ENCODE assay signal across 9 cellular contexts in genomic region chr2:64651590-64651989, GRCh38. TPM values are rescaled to one million over a fixed set of nuclear protein-coding genes. Genes with fewer than 3 reads are reported as not detected.
DNase-seq lines count a peak whose midpoint lies in the region; ATAC-seq lines count a peak whose summit lies in the region.
"Had no signal": no experiment of that assay in that cellular context is flagged by ENCODE, and none has a peak within 500 bp of the region (broad histone marks: within the 10 kb centered on the region; RNA-seq: fewer than 3 reads in every experiment).

No MANE protein-coding gene starts in this region.

- CTCF ChIA-PET in activated CD4-positive, alpha-beta T cell treated with anti-CD3 and anti-CD28 coated beads for 36 hours (lab: Charles Lee) = interaction anchor here (0.6 to 5.9 kb wide), 27 partner anchors 9 to 321 kb away, joined by 3 to 50 read pairs (median 4); partner anchors contain the start of gene AFTPH

- no peak for DNase-seq in activated CD4-positive, alpha-beta T cell treated with anti-CD3 and anti-CD28 coated beads for 36 hours
- no peak for DNase-seq in activated CD4-positive, alpha-beta T cell treated with anti-CD3 and anti-CD28 coated beads for 48 hours
- no peak for DNase-seq in SJCRH30
- DNase-seq in stimulated activated naive CD8-positive, alpha-beta T cell treated with anti-CD3 and anti-CD28 coated beads, Interleukin-15, amount 100 ng/mL, for 72 hours = no peak
- no peak for DNase-seq in NCI-H774 (lab: John Stamatoyannopoulos, UW)
- no peak for DNase-seq in NCI-H1105 (lab: John Stamatoyannopoulos, UW)
- DNase-seq: aorta had no signal

- POLR2A ChIA-PET in activated CD4-positive, alpha-beta T cell treated with anti-CD3 and anti-CD28 coated beads for 36 hours (lab: Charles Lee) = interaction anchor here (1.3 to 3.3 kb wide), 2 partner anchors 15 to 99 kb away, joined by 3 to 28 read pairs; no protein-coding TSS in a partner anchor

- peak overlapping the region; percentile 85 for H3K4me3 Mint-ChIP-seq in activated CD4-positive, alpha-beta T cell treated with anti-CD3 and anti-CD28 coated beads for 36 hours
- H3K4me3 Mint-ChIP-seq in stimulated activated naive CD8-positive, alpha-beta T cell treated with anti-CD3 and anti-CD28 coated beads, Interleukin-15, amount 100 ng/mL, for 72 hours = peak overlapping the region; percentile 89 to 92

- peaks cover 3% of the 10 kb centered on the region for H3K36me3 Mint-ChIP-seq in activated CD4-positive, alpha-beta T cell treated with anti-CD3 and anti-CD28 coated beads for 36 hours (ENCODE audit: low read depth)

- H3K4me1 Mint-ChIP-seq in activated CD4-positive, alpha-beta T cell treated with anti-CD3 and anti-CD28 coated beads for 36 hours = peaks cover 75% of the 10 kb centered on the region
- peaks cover 80% of the 10 kb centered on the region for H3K4me1 Mint-ChIP-seq in stimulated activated naive CD8-positive, alpha-beta T cell treated with anti-CD3 and anti-CD28 coated beads, Interleukin-15, amount 100 ng/mL, for 72 hours

- intact Hi-C loops in activated CD4-positive, alpha-beta T cell treated with anti-CD3 and anti-CD28 coated beads for 36 hours (cut with DNase I, micrococcal nuclease) = loop anchor here in 1 of 2 experiments (5.0 kb wide), 2 partner anchors 406 to 509 kb away; partner anchors contain the start of genes CEP68 and PELI1

- H3K27ac ChIP-seq in SJCRH30 (no peak overlapping the region), iPS-20b (ENCODE audit: low read length) (no peak overlapping the region)

- H3K4me1 ChIP-seq in SJCRH30 = peaks cover 34% of the 10 kb centered on the region
- peaks cover 26% of the 10 kb centered on the region for H3K4me1 ChIP-seq in iPS-20b (ENCODE audit: insufficient read depth, low read length)

- H3K27ac Mint-ChIP-seq in activated CD4-positive, alpha-beta T cell treated with anti-CD3 and anti-CD28 coated beads for 36 hours = peak overlapping the region; percentile 29
- peak overlapping the region in 1 of 2 donors; percentile 98 for H3K27ac Mint-ChIP-seq in stimulated activated naive CD8-positive, alpha-beta T cell treated with anti-CD3 and anti-CD28 coated beads, Interleukin-15, amount 100 ng/mL, for 72 hours

- no peaks in the 10 kb centered on the region for H3K9me3 Mint-ChIP-seq in activated CD4-positive, alpha-beta T cell treated with anti-CD3 and anti-CD28 coated beads for 36 hours (ENCODE audit: low read depth)
- H3K9me3 Mint-ChIP-seq in stimulated activated naive CD8-positive, alpha-beta T cell treated with anti-CD3 and anti-CD28 coated beads, Interleukin-15, amount 100 ng/mL, for 72 hours = no peaks in the 10 kb centered on the region

- no peaks in the 10 kb centered on the region for H3K27me3 Mint-ChIP-seq in activated CD4-positive, alpha-beta T cell treated with anti-CD3 and anti-CD28 coated beads for 36 hours
- no peaks in the 10 kb centered on the region for H3K27me3 Mint-ChIP-seq in stimulated activated naive CD8-positive, alpha-beta T cell treated with anti-CD3 and anti-CD28 coated beads, Interleukin-15, amount 100 ng/mL, for 72 hours

- peak overlapping the region; percentile 95 for H3K4me3 ChIP-seq in SJCRH30
- peak overlapping the region; percentile 85; the same call in 1 of the 2 replicates for H3K4me3 ChIP-seq in iPS-20b (ENCODE audit: low read length)

- H3K27me3 ChIP-seq in SJCRH30 (no peaks in the 10 kb centered on the region), iPS-20b (ENCODE audit: insufficient read depth, low read length) (peaks cover 49% of the 10 kb centered on the region)

- ATAC-seq in activated CD4-positive, alpha-beta T cell treated with anti-CD3 and anti-CD28 coated beads for 36 hours = no peak
- ATAC-seq in stimulated activated naive CD8-positive, alpha-beta T cell treated with anti-CD3 and anti-CD28 coated beads, Interleukin-15, amount 100 ng/mL, for 72 hours = no peak
- no peak for ATAC-seq in HG03175 (IDR thresholded peaks at IDR 0.05; ENCODE audit: unreplicated experiment)

- H3K36me3 ChIP-seq in SJCRH30 (no peaks in the 10 kb centered on the region), iPS-20b (ENCODE audit: insufficient read depth, low read depth, low read length) (no peaks in the 10 kb centered on the region)

- no peaks in the 10 kb centered on the region for H3K9me3 ChIP-seq in SJCRH30 (replicated peaks)
- H3K9me3 ChIP-seq in iPS-20b (ENCODE audit: insufficient read depth, low read depth, low read length) = no peaks in the 10 kb centered on the region

- H3K9ac ChIP-seq in iPS-20b (ENCODE audit: low read depth, low read length) = no peak overlapping the region

RNA-seq across cellular contexts. Expression of gene SERTAD2, which starts 2.1 kb away (rescaled TPM):
- 10 to 100 TPM; 14.5 to 14.9 TPM for total RNA-seq in activated CD4-positive, alpha-beta T cell treated with anti-CD3 and anti-CD28 coated beads for 36 hours
- 30.9 and 34.7 TPM in 2 replicates for total RNA-seq in SJCRH30 (2014; rRNA removed; shearing (Covaris generic))
